Comparison of ENCODE assay signal across 8 cellular contexts in genomic region chr2:64653174-64654062, GRCh38. TPM values are rescaled to one million over a fixed set of nuclear protein-coding genes. Genes with fewer than 3 reads are reported as not detected.
DNase-seq lines count a peak whose midpoint lies in the region; ATAC-seq and TF ChIP-seq lines count a peak whose summit lies in the region.

A gene with protein sequence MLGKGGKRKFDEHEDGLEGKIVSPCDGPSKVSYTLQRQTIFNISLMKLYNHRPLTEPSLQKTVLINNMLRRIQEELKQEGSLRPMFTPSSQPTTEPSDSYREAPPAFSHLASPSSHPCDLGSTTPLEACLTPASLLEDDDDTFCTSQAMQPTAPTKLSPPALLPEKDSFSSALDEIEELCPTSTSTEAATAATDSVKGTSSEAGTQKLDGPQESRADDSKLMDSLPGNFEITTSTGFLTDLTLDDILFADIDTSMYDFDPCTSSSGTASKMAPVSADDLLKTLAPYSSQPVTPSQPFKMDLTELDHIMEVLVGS (minus strand): TSS chr2:64653913. CDS start chr2:64636871, 17,042 bp downstream.

- H3K4me1 Mint-ChIP-seq in nephron: peaks cover 61% of the 10 kb centered on the region

- H3K4me3 ChIP-seq in stomach: peak within 1 kb of the TSS; percentile 73 to 89 (median 84)

- no peaks in the 10 kb centered on the region for H3K9me3 ChIP-seq in stomach

- peak within 1 kb of the TSS; percentile 95 to 100 (median 100) for H3K27ac ChIP-seq in stomach

- intact Hi-C loops in stomach (cut with DNase I; ENCODE audit: low total_unique reads): loop anchor here (5.0 kb wide), 1 partner anchor 209 kb away; no protein-coding TSS in a partner anchor

- H3K4me3 Mint-ChIP-seq in nephron: peak within 1 kb of the TSS; percentile 92 to 94 (median 93)

- peaks cover 35 to 57% (median 46%) of the 10 kb centered on the region in 4 donors for H3K4me1 ChIP-seq in stomach

- H3K27ac Mint-ChIP-seq in nephron: peak within 1 kb of the TSS; percentile 84 to 97 (median 97)

- H3K9me3 Mint-ChIP-seq in nephron: no peaks in the 10 kb centered on the region

- H3K36me3 Mint-ChIP-seq in nephron (ENCODE audit: low read depth): no peaks in the 10 kb centered on the region

- 0 to 1% (median 0%) methylated on average over 11 to 106 of the region's 107 CpGs for WGBS in stomach, 5 donors

- peak; percentile 82 for DNase-seq in DMS53 treated with DMSO at 0.1 percent for 48 hours (lab: John Stamatoyannopoulos, UW; ENCODE audit: unreplicated experiment)
- peak; percentile 76 to 78 for DNase-seq in Kasumi-1 (lab: John Stamatoyannopoulos, UW)
- DNase-seq in RPMI8226: peak; percentile 93
- DNase-seq in activated T-helper 1 cell treated with anti-CD3 and anti-CD28 coated beads, Interleukin-2, amount 50 U/mL, for 16 hours (ENCODE audit: low read depth in 1 of 2, low spot score in 1 of 2): peak; percentile 69 to 78
- peak; percentile 74 for DNase-seq in fibroblast of peridontal ligament (ENCODE audit: extremely low read depth)
- DNase-seq in stomach: peak; percentile 91

- H3K27me3 ChIP-seq in stomach: no peaks in the 10 kb centered on the region

- no peaks in the 10 kb centered on the region for H3K36me3 ChIP-seq in stomach

- TF ChIP-seq EP300 in stomach (IDR thresholded peaks at IDR 0.05): no peak

- TF ChIP-seq CTCF in nephron (IDR thresholded peaks at IDR 0.05; ENCODE audit: unreplicated experiment in 3 of 3): peak in 1 of 3 experiments; percentile 7
- no peak for TF ChIP-seq CTCF in stomach (IDR thresholded peaks at IDR 0.05)

- peak; percentile 65 for ATAC-seq in GM21737 (IDR thresholded peaks at IDR 0.05; ENCODE audit: unreplicated experiment)

- peak in 2 of 4 donors; percentile 23 to 29 for TF ChIP-seq POLR2A in stomach (IDR thresholded peaks at IDR 0.05)

- no peaks in the 10 kb centered on the region for H3K27me3 Mint-ChIP-seq in nephron (ENCODE audit: low read depth)

RNA-seq across cellular contexts. Expression of the gene that starts here (rescaled TPM):
- total RNA-seq in stomach: 10 to 100 TPM in 2 of 5 donors, 1 to 10 TPM in 3; 2.0 to 11.9 (median 9.3) TPM
- 1 to 10 TPM; 2.9 to 7.2 (median 5.7) TPM for polyA plus RNA-seq in stomach

Comparison
In these comparisons a context has a peak if more than half of its experiments do, and no peak if none do; other contexts are left out.
1. Peak in every context shown above with its lines: DNase-seq, ATAC-seq, H3K4me3 ChIP-seq and H3K27ac ChIP-seq.